In genomic region chr7:50788393-50788792, GRCh38 we compare ENCODE assay signal across 31 cellular contexts. TPM values are rescaled to one million over a fixed set of nuclear protein-coding genes. Genes with fewer than 3 reads are reported as not detected.
"Had no signal": no experiment of that assay in that cellular context is flagged by ENCODE, and none has a peak within 500 bp of the region (broad histone marks: within the 10 kb centered on the region; RNA-seq: fewer than 3 reads in every experiment).

No MANE protein-coding gene starts in this region.

- H3K27me3 ChIP-seq: ascending aorta, breast epithelium, gastroesophageal sphincter, heart right ventricle had no signal

- H3K27ac ChIP-seq: ascending aorta, breast epithelium, cardiac muscle cell, colonic mucosa, esophagus squamous epithelium, gastroesophageal sphincter, heart right ventricle, WERI-Rb-1 had no signal

- H3K36me3 ChIP-seq: ascending aorta, breast epithelium, cardiac muscle cell, colonic mucosa, esophagus squamous epithelium, gastroesophageal sphincter, heart right ventricle, WERI-Rb-1 had no signal

- H3K36me3 Mint-ChIP-seq: activated naive CD4-positive, alpha-beta T cell treated with anti-CD3 and anti-CD28 coated beads, Interleukin-2, amount 50 U/mL, for 24 hours; activated naive CD8-positive, alpha-beta T cell treated with anti-CD3 and anti-CD28 coated beads, Interleukin-2, amount 10 ng/mL, durations not matched to agents 7 days and 5 days had no signal

- H3K4me3 Mint-ChIP-seq: activated B cell treated with CpG ODN at 0.5 μM for 24 hours; activated CD8-positive, alpha-beta T cell treated with anti-CD3 and anti-CD28 coated beads for 36 hours; activated naive CD4-positive, alpha-beta T cell treated with anti-CD3 and anti-CD28 coated beads, Interleukin-2, amount 50 U/mL, for 24 hours; activated naive CD8-positive, alpha-beta T cell treated with anti-CD3 and anti-CD28 coated beads, Interleukin-2, amount 10 ng/mL, durations not matched to agents 7 days and 5 days; activated T-cell treated with anti-CD3 and anti-CD28 coated beads, Interleukin-2, amount 50 U/mL, for 4 hours; activated T-helper 17 cell treated with anti-CD3 and anti-CD28 coated beads, Interleukin-2, amount 50 U/mL, for 72 hours; T-helper 17 cell; T-helper 2 cell treated with Interferon-gamma antibody and Interleukin-4, amounts not matched to agents 5 μg/mL and 100 μg/mL, for 36 hours had no signal

- H3K4me3 ChIP-seq: ascending aorta, breast epithelium, cardiac muscle cell, colonic mucosa, esophagus squamous epithelium, gastroesophageal sphincter, heart right ventricle had no signal

- DNase-seq: activated B cell treated with CpG ODN at 0.5 μM for 24 hours; activated CD4-positive, alpha-beta T cell treated with anti-CD3 and anti-CD28 coated beads for 48 hours; activated CD4-positive, alpha-beta T cell treated with anti-CD3 and anti-CD28 coated beads, Interleukin-2, amount 50 U/mL, for 1 hour; activated CD4-positive, alpha-beta T cell treated with anti-CD3 and anti-CD28 coated beads, Interleukin-2, amount 50 U/mL, for 48 hours; activated CD8-positive, alpha-beta memory T cell treated with anti-CD3 and anti-CD28 coated beads for 24 hours; activated CD8-positive, alpha-beta T cell treated with anti-CD3 and anti-CD28 coated beads for 36 hours; activated effector memory CD4-positive, alpha-beta T cell treated with Interleukin-2 at 50 U/mL for 16 hours; activated gamma-delta T cell treated with Interleukin-2 at 50 U/mL for 16 hours; activated naive CD4-positive, alpha-beta T cell treated with Interleukin-2 at 50 U/mL for 16 hours; activated naive CD8-positive, alpha-beta T cell treated with anti-CD3 and anti-CD28 coated beads, Interleukin-2, amount 10 ng/mL, durations not matched to agents 7 days and 5 days; activated T-cell treated with anti-CD3 and anti-CD28 coated beads, Interleukin-2, amount 50 U/mL, for 4 hours; central memory CD4-positive, alpha-beta T cell; cerebellar nuclear complex; colonic mucosa; effector CD8-positive, alpha-beta T cell; esophagus squamous epithelium; foreskin melanocyte; heart right ventricle; T-helper 1 cell; T-helper 17 cell; T1000; WERI-Rb-1 had no signal

- ATAC-seq: activated CD4-positive, CD25-positive, alpha-beta regulatory T cell treated with anti-CD3 and anti-CD28 coated beads, Interleukin-2, amount 50 U/mL, for 24 hours; activated CD8-positive, alpha-beta T cell treated with anti-CD3 and anti-CD28 coated beads for 36 hours; activated T-cell treated with anti-CD3 and anti-CD28 coated beads, Interleukin-2, amount 50 U/mL, for 4 hours; activated T-helper 17 cell treated with anti-CD3 and anti-CD28 coated beads, Interleukin-2, amount 50 U/mL, for 72 hours; gastroesophageal sphincter; heart right ventricle; T-helper 17 cell had no signal

- H3K9me3 ChIP-seq: ascending aorta, colonic mucosa, gastroesophageal sphincter had no signal

- H3K27ac Mint-ChIP-seq: activated B cell treated with CpG ODN at 0.5 μM for 24 hours; activated CD8-positive, alpha-beta T cell treated with anti-CD3 and anti-CD28 coated beads for 36 hours; activated naive CD4-positive, alpha-beta T cell treated with anti-CD3 and anti-CD28 coated beads, Interleukin-2, amount 50 U/mL, for 24 hours; activated naive CD8-positive, alpha-beta T cell treated with anti-CD3 and anti-CD28 coated beads, Interleukin-2, amount 10 ng/mL, durations not matched to agents 7 days and 5 days; activated T-helper 17 cell treated with anti-CD3 and anti-CD28 coated beads, Interleukin-2, amount 50 U/mL, for 72 hours; brain; T-helper 17 cell; T-helper 2 cell treated with Interferon-gamma antibody and Interleukin-4, amounts not matched to agents 5 μg/mL and 100 μg/mL, for 36 hours had no signal

- H3K9me3 Mint-ChIP-seq: activated naive CD4-positive, alpha-beta T cell treated with anti-CD3 and anti-CD28 coated beads, Interleukin-2, amount 50 U/mL, for 24 hours; activated T-helper 17 cell treated with anti-CD3 and anti-CD28 coated beads, Interleukin-2, amount 50 U/mL, for 72 hours; T-helper 2 cell treated with Interferon-gamma antibody and Interleukin-4, amounts not matched to agents 5 μg/mL and 100 μg/mL, for 36 hours had no signal

RNA-seq across cellular contexts. Expression of gene GRB10, which starts 5.7 kb away (rescaled TPM):
- total RNA-seq: activated B cell treated with CpG ODN at 0.5 μM for 24 hours had no signal
